ENCODE assay signal across 14 cellular contexts in the genomic region with DNA sequence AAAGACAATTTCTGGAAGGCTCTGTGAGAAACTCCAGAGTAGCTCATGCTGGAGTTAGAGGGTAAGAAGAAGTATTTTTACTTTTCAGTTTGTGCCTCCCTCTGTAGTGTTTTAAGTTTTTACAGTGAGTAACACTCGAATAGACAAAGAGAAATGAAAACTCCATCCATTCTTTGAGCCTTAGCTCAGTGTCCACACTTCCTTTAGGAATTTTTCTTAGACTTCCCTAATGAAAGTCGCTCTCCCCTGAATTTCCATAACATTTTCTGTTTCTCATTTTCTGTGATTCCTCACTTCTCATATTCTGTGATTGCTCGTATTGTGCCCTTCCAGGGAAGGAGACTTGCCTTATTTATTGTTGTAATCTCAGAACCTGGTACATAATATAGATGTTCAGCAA. TPM values are rescaled to one million over a fixed set of nuclear protein-coding genes. Genes with fewer than 3 reads are reported as not detected.
DNase-seq lines count a peak whose midpoint lies in the region; ATAC-seq, FAIRE-seq and TF ChIP-seq lines count a peak whose summit lies in the region.
"Had no signal": no experiment of that assay in that cellular context is flagged by ENCODE, and none has a peak within 500 bp of the region (broad histone marks: within the 10 kb centered on the region; RNA-seq: fewer than 3 reads in every experiment).

No MANE protein-coding gene starts in this region.

- H3K27me3 ChIP-seq in CD8-positive, alpha-beta T cell (ENCODE audit: insufficient read depth, low read length) = no peaks in the 10 kb centered on the region
- H3K27me3 ChIP-seq: left lung, spleen had no signal

- no peak overlapping the region for H3K9ac ChIP-seq in kidney (ENCODE audit: low read length in 2 of 2)

- H3K4me3 Mint-ChIP-seq in CD8-positive, alpha-beta T cell = peak overlapping the region; percentile 12
- peak overlapping the region; percentile 88 for H3K4me3 Mint-ChIP-seq in nephron progenitor cell

- CTCF ChIA-PET in CD8-positive, alpha-beta T cell (lab: Charles Lee) = interaction anchor here (1.1 to 1.7 kb wide), 2 partner anchors 132 to 160 kb away, joined by 5 to 10 read pairs; no protein-coding TSS in a partner anchor

- H3K4me3 ChIP-seq in CD8-positive, alpha-beta T cell (ENCODE audit: low read depth, low read length) = no peak overlapping the region
- H3K4me3 ChIP-seq in NB4 (ENCODE audit: low read depth, low read length) (peak overlapping the region; percentile 92), coronary artery (peak overlapping the region; percentile 86), kidney (ENCODE audit: low read length in 2 of 2) (no peak overlapping the region)

- intact Hi-C loops in CD8-positive, alpha-beta T cell (cut with DNase I, micrococcal nuclease) = loop anchor here (2.0 to 10.0 kb wide), 2 partner anchors 26 to 424 kb away; no protein-coding TSS in a partner anchor
- intact Hi-C loops in kidney (cut with DNase I) = no loop called here

- H3K4me1 Mint-ChIP-seq in CD8-positive, alpha-beta T cell (ENCODE audit: low read depth) = peaks cover 64% of the 10 kb centered on the region
- H3K4me1 Mint-ChIP-seq in nephron progenitor cell = peaks cover 30% of the 10 kb centered on the region

- H3K36me3 ChIP-seq in CD8-positive, alpha-beta T cell (ENCODE audit: insufficient read depth, low read length) = peaks cover 4% of the 10 kb centered on the region
- no peaks in the 10 kb centered on the region for H3K36me3 ChIP-seq in kidney (ENCODE audit: control insufficient read depth in 1 of 2, insufficient read depth in 2 of 2, low read length in 2 of 2)

- peaks cover 32% of the 10 kb centered on the region for H3K4me1 ChIP-seq in CD8-positive, alpha-beta T cell (ENCODE audit: insufficient read depth, low read length)
- H3K4me1 ChIP-seq in kidney (ENCODE audit: control insufficient read depth in 1 of 2, insufficient read depth in 1 of 2, low read depth in 1 of 2, low read length in 2 of 2) = peaks cover 11 to 19% of the 10 kb centered on the region in 2 donors

- POLR2A ChIA-PET in CD8-positive, alpha-beta T cell (lab: Charles Lee) = no interaction called here

- TF ChIP-seq CTCF in CD8-positive, alpha-beta T cell (IDR thresholded peaks at IDR 0.05) = no peak
- no peak for TF ChIP-seq CTCF in NB4 (IDR thresholded peaks at IDR 0.05; ENCODE audit: low read depth, low read length)
- no peak for TF ChIP-seq CTCF in coronary artery (IDR thresholded peaks at IDR 0.05)
- TF ChIP-seq CTCF in nephron progenitor cell (IDR thresholded peaks at IDR 0.05) = no peak
- no peak for TF ChIP-seq CTCF in kidney (IDR thresholded peaks at IDR 0.05; ENCODE audit: borderline replicate concordance, extremely low read depth, insufficient read depth)

- H3K27ac ChIP-seq in CD8-positive, alpha-beta T cell (ENCODE audit: low read depth, low read length) = no peak overlapping the region
- H3K27ac ChIP-seq in coronary artery (no peak overlapping the region), kidney (ENCODE audit: low read depth in 2 of 2, low read length in 2 of 2) (no peak overlapping the region)

- peaks cover 36% of the 10 kb centered on the region for H3K36me3 Mint-ChIP-seq in CD8-positive, alpha-beta T cell
- peaks cover 26% of the 10 kb centered on the region for H3K36me3 Mint-ChIP-seq in nephron progenitor cell (ENCODE audit: low read depth)

- no peaks in the 10 kb centered on the region for H3K27me3 Mint-ChIP-seq in CD8-positive, alpha-beta T cell (ENCODE audit: low read depth)
- H3K27me3 Mint-ChIP-seq in nephron progenitor cell (ENCODE audit: low read depth, poor library complexity) = no peaks in the 10 kb centered on the region

- no peaks in the 10 kb centered on the region for H3K9me3 Mint-ChIP-seq in CD8-positive, alpha-beta T cell
- H3K9me3 Mint-ChIP-seq in nephron progenitor cell = peaks cover 5% of the 10 kb centered on the region

- H3K27ac Mint-ChIP-seq in CD8-positive, alpha-beta T cell = peak overlapping the region; percentile 19
- no peak overlapping the region for H3K27ac Mint-ChIP-seq in nephron progenitor cell

- no peak for FAIRE-seq in kidney (lab: Jason Lieb, UNC)
- FAIRE-seq in frontal cortex (lab: Jason Lieb, UNC) = no peak

- no peak for ATAC-seq in CD8-positive, alpha-beta T cell
- ATAC-seq in GM19463 (IDR thresholded peaks at IDR 0.05; ENCODE audit: unreplicated experiment) = no peak
- ATAC-seq: left lung had no signal

- DNase-seq in CD8-positive, alpha-beta T cell = no peak
- DNase-seq in NB4 (ENCODE audit: low read depth) = no peak
- no peak for DNase-seq in coronary artery (ENCODE audit: low spot score)
- no peak for DNase-seq in nephron progenitor cell
- DNase-seq in kidney = no peak
- no peak for DNase-seq in foreskin melanocyte
- no peak for DNase-seq in frontal cortex (ENCODE audit: low spot score in 2 of 2)
- DNase-seq: activated naive CD4-positive, alpha-beta T cell; KBM-7; left lung; NCI-H524 treated with DMSO at 0.1 percent for 48 hours; spleen; stimulated activated naive CD4-positive, alpha-beta T cell treated with Interleukin-2 at 50 U/mL for 16 hours had no signal

- no peaks in the 10 kb centered on the region for H3K9me3 ChIP-seq in CD8-positive, alpha-beta T cell (ENCODE audit: low read length)
- no peaks in the 10 kb centered on the region for H3K9me3 ChIP-seq in kidney (ENCODE audit: control insufficient read depth in 1 of 2, low read length in 2 of 2)
- H3K9me3 ChIP-seq: left lung, spleen had no signal

- no peak for TF ChIP-seq POLR2A in NB4 (IDR thresholded peaks at IDR 0.05; ENCODE audit: extremely low read depth, insufficient read length)

RNA-seq across cellular contexts. Expression of a gene that starts 2.1 kb away (rescaled TPM):
- total RNA-seq in CD8-positive, alpha-beta T cell = 10 to 100 TPM; 78.1 to 78.9 TPM
- total RNA-seq in kidney (35.0 TPM), frontal cortex (137 TPM)
- polyA plus RNA-seq in kidney (ENCODE audit: insufficient read depth, low read depth, low replicate concordance) = 14.8 TPM

RNA-seq across cellular contexts. Expression of a gene that starts 45.5 kb away (rescaled TPM):
- 10 to 100 TPM; 11.8 to 14.4 TPM for total RNA-seq in CD8-positive, alpha-beta T cell
- 67.5 TPM for total RNA-seq in kidney
- polyA plus RNA-seq in kidney (ENCODE audit: insufficient read depth, low read depth, low replicate concordance) = 43.4 TPM
- 2.9 TPM for total RNA-seq in frontal cortex

Comparison
In these comparisons a context has a peak if more than half of its experiments do, and no peak if none do; other contexts are left out.
1. H3K4me3 ChIP-seq: peak in NB4 (single experiment) and coronary artery (single experiment); none in CD8-positive, alpha-beta T cell (single experiment) and kidney (0 of 2).